ENCODE assay signal across 11 cellular contexts in genomic region chr13:113586661-113587479, GRCh38. TPM values are rescaled to one million over a fixed set of nuclear protein-coding genes. Genes with fewer than 3 reads are reported as not detected.
A peak's percentile ranks its signal among the peaks of the same experiment; 100 is the strongest.
DNase-seq lines count a peak whose midpoint lies in the region; ATAC-seq and TF ChIP-seq lines count a peak whose summit lies in the region.
"Had no signal": no experiment of that assay in that cellular context is flagged by ENCODE, and none has a peak within 500 bp of the region (broad histone marks: within the 10 kb centered on the region; RNA-seq: fewer than 3 reads in every experiment).

No MANE protein-coding gene starts in this region.

- H3K4me1 Mint-ChIP-seq in activated naive CD4-positive, alpha-beta T cell treated with anti-CD3 and anti-CD28 coated beads, Interleukin-2, amount 10 ng/mL, durations not matched to agents 7 days and 5 days: peaks cover 45% of the 10 kb centered on the region
- H3K4me1 Mint-ChIP-seq in activated B cell treated with CpG ODN at 0.5 μM for 24 hours: peaks cover 28% of the 10 kb centered on the region

- no peak overlapping the region for H3K4me3 ChIP-seq in upper lobe of right lung
- H3K4me3 ChIP-seq: uterus had no signal

- TF ChIP-seq CTCF in activated B cell treated with CpG ODN at 0.5 μM for 24 hours (IDR thresholded peaks at IDR 0.05) (no peak), upper lobe of right lung (IDR thresholded peaks at IDR 0.05) (no peak)

- DNase-seq in activated naive CD4-positive, alpha-beta T cell treated with anti-CD3 and anti-CD28 coated beads, Interleukin-2, amount 10 ng/mL, durations not matched to agents 7 days and 5 days: peak; percentile 52
- DNase-seq in activated naive CD4-positive, alpha-beta T cell treated with Interleukin-2 at 50 U/mL for 16 hours: no peak
- DNase-seq in activated B cell treated with CpG ODN at 0.5 μM for 24 hours (peak; percentile 7), left lobe of liver (ENCODE audit: low spot score) (peak; percentile 37), upper lobe of right lung (peak; percentile 40), NCI-H187 treated with DMSO at 0.1 percent for 48 hours (lab: John Stamatoyannopoulos, UW) (no peak), nucleus accumbens (lab: John Stamatoyannopoulos, UW) (no peak)
- DNase-seq: NCI-H345 had no signal

- H3K27ac ChIP-seq in upper lobe of right lung: no peak overlapping the region
- H3K27ac ChIP-seq: HL-60, uterus had no signal

- H3K4me1 ChIP-seq in upper lobe of right lung: peaks cover 13% of the 10 kb centered on the region
- H3K4me1 ChIP-seq: uterus had no signal

- H3K27me3 ChIP-seq in upper lobe of right lung: no peaks in the 10 kb centered on the region
- H3K27me3 ChIP-seq: uterus had no signal

- ATAC-seq in activated B cell treated with CpG ODN at 0.5 μM for 24 hours (ENCODE audit: low read depth): no peak
- ATAC-seq in left lobe of liver: no peak
- no peak for ATAC-seq in upper lobe of right lung
- ATAC-seq in HG03457 (IDR thresholded peaks at IDR 0.05; ENCODE audit: unreplicated experiment): no peak

- intact Hi-C loops in activated B cell treated with CpG ODN at 0.5 μM for 24 hours (cut with micrococcal nuclease) (no loop called here), upper lobe of right lung (cut with DNase I) (no loop called here)

- peak overlapping the region; percentile 87 for H3K4me3 Mint-ChIP-seq in activated naive CD4-positive, alpha-beta T cell treated with anti-CD3 and anti-CD28 coated beads, Interleukin-2, amount 10 ng/mL, durations not matched to agents 7 days and 5 days
- peak overlapping the region; percentile 28 for H3K4me3 Mint-ChIP-seq in activated B cell treated with CpG ODN at 0.5 μM for 24 hours

- H3K9me3 ChIP-seq in upper lobe of right lung: no peaks in the 10 kb centered on the region
- H3K9me3 ChIP-seq: uterus had no signal

- peak overlapping the region; percentile 74 for H3K27ac Mint-ChIP-seq in activated naive CD4-positive, alpha-beta T cell treated with anti-CD3 and anti-CD28 coated beads, Interleukin-2, amount 10 ng/mL, durations not matched to agents 7 days and 5 days
- no peak overlapping the region for H3K27ac Mint-ChIP-seq in activated B cell treated with CpG ODN at 0.5 μM for 24 hours

- H3K36me3 ChIP-seq in upper lobe of right lung: peaks cover 6% of the 10 kb centered on the region
- H3K36me3 ChIP-seq: uterus had no signal

- peaks cover 8% of the 10 kb centered on the region for H3K27me3 Mint-ChIP-seq in activated naive CD4-positive, alpha-beta T cell treated with anti-CD3 and anti-CD28 coated beads, Interleukin-2, amount 10 ng/mL, durations not matched to agents 7 days and 5 days
- H3K27me3 Mint-ChIP-seq in activated B cell treated with CpG ODN at 0.5 μM for 24 hours: no peaks in the 10 kb centered on the region

- CTCF ChIA-PET in activated naive CD4-positive, alpha-beta T cell treated with anti-CD3 and anti-CD28 coated beads, Interleukin-2, amount 10 ng/mL, durations not matched to agents 7 days and 5 days (lab: Charles Lee): interaction anchor here (0.8 kb wide), 1 partner anchor 24 kb away, joined by 4 read pairs; no protein-coding TSS in a partner anchor
- CTCF ChIA-PET in activated B cell treated with CpG ODN at 0.5 μM for 24 hours (lab: Charles Lee): no interaction called here

- peaks cover 49% of the 10 kb centered on the region for H3K36me3 Mint-ChIP-seq in activated naive CD4-positive, alpha-beta T cell treated with anti-CD3 and anti-CD28 coated beads, Interleukin-2, amount 10 ng/mL, durations not matched to agents 7 days and 5 days
- H3K36me3 Mint-ChIP-seq in activated B cell treated with CpG ODN at 0.5 μM for 24 hours (ENCODE audit: low read depth): peaks cover 29% of the 10 kb centered on the region

- peaks cover 4% of the 10 kb centered on the region for H3K9me3 Mint-ChIP-seq in activated naive CD4-positive, alpha-beta T cell treated with anti-CD3 and anti-CD28 coated beads, Interleukin-2, amount 10 ng/mL, durations not matched to agents 7 days and 5 days
- H3K9me3 Mint-ChIP-seq in activated B cell treated with CpG ODN at 0.5 μM for 24 hours: no peaks in the 10 kb centered on the region

- POLR2A ChIA-PET in activated B cell treated with CpG ODN at 0.5 μM for 24 hours (lab: Charles Lee): no interaction called here

RNA-seq across cellular contexts. Expression of gene TFDP1, which starts 2.3 kb away (rescaled TPM):
- total RNA-seq in activated B cell treated with CpG ODN at 0.5 μM for 24 hours (53.1 and 54.3 TPM in 2 replicates), left lobe of liver (23.5 TPM), upper lobe of right lung (42.3 TPM)

Comparison
In these comparisons a context has a peak if more than half of its experiments do, and no peak if none do; other contexts are left out.
1. DNase-seq: peak in activated naive CD4-positive, alpha-beta T cell treated with anti-CD3 and anti-CD28 coated beads, Interleukin-2, amount 10 ng/mL, durations not matched to agents 7 days and 5 days (single experiment), activated B cell treated with CpG ODN at 0.5 μM for 24 hours (single experiment), left lobe of liver (single experiment) and upper lobe of right lung (single experiment); none in activated naive CD4-positive, alpha-beta T cell treated with Interleukin-2 at 50 U/mL for 16 hours (single experiment), NCI-H187 treated with DMSO at 0.1 percent for 48 hours (single experiment) and nucleus accumbens (0 of 56).